ENCODE assay signal across 1 cellular context in the genomic region with DNA sequence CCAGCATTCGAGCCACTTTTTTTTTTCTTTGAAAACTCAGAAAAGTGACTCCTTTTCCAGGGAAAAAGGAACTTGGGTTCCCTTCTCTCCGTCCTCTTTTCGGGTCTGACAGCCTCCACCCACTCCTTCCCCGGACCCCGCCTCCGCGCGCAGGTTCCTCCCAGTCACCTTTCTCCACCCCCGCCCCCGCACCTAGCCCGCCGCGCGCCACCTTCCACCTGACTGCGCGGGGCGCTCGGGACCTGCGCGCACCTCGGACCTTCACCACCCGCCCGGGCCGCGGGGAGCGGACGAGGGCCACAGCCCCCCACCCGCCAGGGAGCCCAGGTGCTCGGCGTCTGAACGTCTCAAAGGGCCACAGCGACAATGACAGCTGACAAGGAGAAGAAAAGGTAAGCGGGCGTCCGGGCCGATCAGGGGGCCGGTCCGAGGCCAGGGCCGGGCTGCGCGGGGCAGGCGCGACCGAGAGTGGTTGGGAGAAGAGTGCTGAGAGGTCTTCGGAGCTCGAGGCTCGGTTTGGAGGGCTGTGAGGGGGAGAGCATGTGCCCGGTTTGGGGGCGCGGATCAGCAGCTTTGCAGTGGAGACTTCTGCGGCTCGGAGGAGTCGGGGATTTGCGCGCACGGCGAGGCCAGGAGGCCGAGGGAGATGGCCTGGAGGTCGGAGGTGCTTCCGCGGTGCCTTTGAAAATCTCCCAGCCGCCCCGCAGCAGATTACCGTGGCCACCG.
TF ChIP-seq lines count a peak whose summit lies in the region.

No MANE protein-coding gene starts in this region.

TF ChIP-seq in SK-N-SH, 30 proteins besides CTCF, POLR2A, EP300 and RAD21 (continued from another document):
- TF ChIP-seq, protein P1, sequence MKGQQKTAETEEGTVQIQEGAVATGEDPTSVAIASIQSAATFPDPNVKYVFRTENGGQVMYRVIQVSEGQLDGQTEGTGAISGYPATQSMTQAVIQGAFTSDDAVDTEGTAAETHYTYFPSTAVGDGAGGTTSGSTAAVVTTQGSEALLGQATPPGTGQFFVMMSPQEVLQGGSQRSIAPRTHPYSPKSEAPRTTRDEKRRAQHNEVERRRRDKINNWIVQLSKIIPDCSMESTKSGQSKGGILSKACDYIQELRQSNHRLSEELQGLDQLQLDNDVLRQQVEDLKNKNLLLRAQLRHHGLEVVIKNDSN (IDR thresholded peaks at IDR 0.05; ENCODE audit: borderline replicate concordance, low read depth), result 0 out of 2 replicates have a peak, but pooled peaks have one; percentile 12
- TF ChIP-seq FOSL2 (IDR thresholded peaks at IDR 0.05; ENCODE audit: borderline replicate concordance, low read depth) (no peak), CHD2 (IDR thresholded peaks at IDR 0.05; ENCODE audit: low read length, partially characterized antibody) (peak; percentile 7), TEAD4 (IDR thresholded peaks at IDR 0.05; ENCODE audit: borderline replicate concordance, insufficient read depth) (0 out of 2 replicates have a peak, but pooled peaks have one; percentile 11), RFX5 (IDR thresholded peaks at IDR 0.05; ENCODE audit: low read length) (no peak), SMC3 (IDR thresholded peaks at IDR 0.05; ENCODE audit: low read depth, low read length) (no peak)
